17 cellular contexts compared by ENCODE assay signal in the genomic region with DNA sequence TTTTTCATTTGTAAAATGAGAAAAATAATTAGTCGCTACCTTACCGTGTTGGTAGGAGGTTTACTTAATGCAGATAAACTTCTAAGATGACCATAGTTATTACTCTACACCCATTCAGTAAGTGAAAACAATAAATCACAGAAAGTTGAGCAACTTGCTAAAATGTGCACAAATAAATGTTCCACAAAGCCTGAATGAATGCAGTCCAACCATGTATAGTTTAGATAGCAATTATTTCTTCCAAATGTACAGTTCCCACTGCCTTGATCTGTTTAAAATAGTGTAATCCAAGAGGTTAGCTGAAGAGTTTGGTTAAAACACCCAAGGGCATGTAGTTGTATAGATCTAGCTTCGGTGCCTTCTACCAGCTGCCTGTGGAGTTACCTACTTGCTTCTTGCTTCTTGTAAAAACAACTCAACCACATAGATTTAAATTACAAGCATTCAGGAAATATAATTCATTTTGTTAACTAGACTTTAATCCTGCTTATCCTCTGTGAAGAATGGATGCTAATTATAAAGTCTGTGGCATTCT.
DNase-seq lines count a peak whose midpoint lies in the region; ATAC-seq and TF ChIP-seq lines count a peak whose summit lies in the region.
"Had no signal": no experiment of that assay in that cellular context is flagged by ENCODE, and none has a peak within 500 bp of the region (broad histone marks: within the 10 kb centered on the region; RNA-seq: fewer than 3 reads in every experiment).

No MANE protein-coding gene starts in this region.

- H3K36me3 Mint-ChIP-seq in HFFc6 (ENCODE audit: low read depth), result peaks cover 13% of the 10 kb centered on the region
- H3K36me3 Mint-ChIP-seq in activated T-cell treated with anti-CD3 and anti-CD28 coated beads, Interleukin-2, amount 50 U/mL, for 24 hours (ENCODE audit: low read depth), result no peaks in the 10 kb centered on the region
- H3K36me3 Mint-ChIP-seq in naive thymus-derived CD8-positive, alpha-beta T cell, result no peaks in the 10 kb centered on the region

- no peaks in the 10 kb centered on the region for H3K36me3 ChIP-seq in SJSA1

- H3K4me3 Mint-ChIP-seq in HFFc6, result peak overlapping the region; percentile 9
- no peak overlapping the region for H3K4me3 Mint-ChIP-seq in activated T-cell treated with anti-CD3 and anti-CD28 coated beads, Interleukin-2, amount 50 U/mL, for 24 hours
- H3K4me3 Mint-ChIP-seq in naive thymus-derived CD8-positive, alpha-beta T cell, result no peak overlapping the region
- H3K4me3 Mint-ChIP-seq: H9 had no signal

- DNase-seq in A172 (ENCODE audit: low spot score) (peak; percentile 4), HFFc6 (no peak), SJSA1 (ENCODE audit: low read depth in 1 of 2, low spot score in 2 of 2) (no peak), fibroblast of villous mesenchyme (ENCODE audit: low read depth) (peak; percentile 59), COLO668 (lab: John Stamatoyannopoulos, UW; ENCODE audit: unreplicated experiment) (no peak)
- no peak for DNase-seq in activated CD4-positive, alpha-beta T cell treated with anti-CD3 and anti-CD28 coated beads, Interleukin-2, amount 50 U/mL, for 4 hours
- DNase-seq in activated T-cell treated with anti-CD3 and anti-CD28 coated beads, Interleukin-2, amount 50 U/mL, for 24 hours, result no peak
- DNase-seq in naive thymus-derived CD8-positive, alpha-beta T cell, result no peak
- DNase-seq: 8988T; H9; NCI-H1048; NCI-H1436; NCI-H187 treated with DMSO at 0.1 percent for 48 hours; NCI-H2107; NK-92 treated with Interleukin-12 subunit alpha and Interleukin-12 subunit beta, amount 100 ng/mL, for 24 hours had no signal

- POLR2A ChIA-PET in naive thymus-derived CD8-positive, alpha-beta T cell (lab: Charles Lee), result no interaction called here

- H3K27ac Mint-ChIP-seq in HFFc6, result peak overlapping the region; percentile 95
- no peak overlapping the region for H3K27ac Mint-ChIP-seq in activated T-cell treated with anti-CD3 and anti-CD28 coated beads, Interleukin-2, amount 50 U/mL, for 24 hours
- no peak overlapping the region for H3K27ac Mint-ChIP-seq in naive thymus-derived CD8-positive, alpha-beta T cell
- H3K27ac Mint-ChIP-seq: H9 had no signal

- H3K9me3 ChIP-seq in SJSA1 (replicated peaks), result no peaks in the 10 kb centered on the region

- H3K27me3 ChIP-seq in SJSA1 (replicated peaks), result no peaks in the 10 kb centered on the region

- TF ChIP-seq CTCF in HFFc6 (IDR thresholded peaks at IDR 0.05) (no peak), fibroblast of villous mesenchyme (IDR thresholded peaks at IDR 0.05; ENCODE audit: insufficient read depth, low read depth, low read length) (no peak)

- no peaks in the 10 kb centered on the region; the same call in 1 of the 2 replicates for H3K27me3 Mint-ChIP-seq in HFFc6 (ENCODE audit: insufficient read depth)
- H3K27me3 Mint-ChIP-seq in activated T-cell treated with anti-CD3 and anti-CD28 coated beads, Interleukin-2, amount 50 U/mL, for 24 hours, result peaks cover 9% of the 10 kb centered on the region
- peaks cover 0 to 7% (median 3%) of the 10 kb centered on the region in 5 donors for H3K27me3 Mint-ChIP-seq in naive thymus-derived CD8-positive, alpha-beta T cell

- H3K27ac ChIP-seq in SJSA1, result peak overlapping the region; percentile 97; the same call in 1 of the 2 replicates
- H3K27ac ChIP-seq: KMS-11 had no signal

- no peak for ATAC-seq in naive thymus-derived CD8-positive, alpha-beta T cell
- ATAC-seq: Panc1 had no signal

- no peak overlapping the region for H3K4me3 ChIP-seq in SJSA1
- H3K4me3 ChIP-seq in fibroblast of villous mesenchyme (ENCODE audit: low read depth, low read length), result no peak overlapping the region

- H3K4me1 ChIP-seq in SJSA1 (replicated peaks), result peaks cover 23% of the 10 kb centered on the region

- no peaks in the 10 kb centered on the region for H3K9me3 Mint-ChIP-seq in HFFc6
- no peaks in the 10 kb centered on the region for H3K9me3 Mint-ChIP-seq in activated T-cell treated with anti-CD3 and anti-CD28 coated beads, Interleukin-2, amount 50 U/mL, for 24 hours
- H3K9me3 Mint-ChIP-seq in naive thymus-derived CD8-positive, alpha-beta T cell, result peaks cover 0 to 3% (median 0%) of the 10 kb centered on the region in 9 donors
- H3K9me3 Mint-ChIP-seq: H9 had no signal

- peaks cover 55% of the 10 kb centered on the region for H3K4me1 Mint-ChIP-seq in HFFc6 (ENCODE audit: low read depth)
- H3K4me1 Mint-ChIP-seq in activated T-cell treated with anti-CD3 and anti-CD28 coated beads, Interleukin-2, amount 50 U/mL, for 24 hours (ENCODE audit: low read depth), result no peaks in the 10 kb centered on the region
- H3K4me1 Mint-ChIP-seq in naive thymus-derived CD8-positive, alpha-beta T cell, result no peaks in the 10 kb centered on the region
- H3K4me1 Mint-ChIP-seq: H9 had no signal

Comparison
In these comparisons a context has a peak if more than half of its experiments do, and no peak if none do; other contexts are left out.
1. DNase-seq: peak in A172 (single experiment) and fibroblast of villous mesenchyme (single experiment); none in HFFc6 (single experiment), SJSA1 (0 of 2), activated CD4-positive, alpha-beta T cell treated with anti-CD3 and anti-CD28 coated beads, Interleukin-2, amount 50 U/mL, for 4 hours (0 of 2), activated T-cell treated with anti-CD3 and anti-CD28 coated beads, Interleukin-2, amount 50 U/mL, for 24 hours (single experiment), COLO668 (single experiment) and naive thymus-derived CD8-positive, alpha-beta T cell (0 of 10).